Comparison of ENCODE assay signal across 1 cellular context in the genomic region with DNA sequence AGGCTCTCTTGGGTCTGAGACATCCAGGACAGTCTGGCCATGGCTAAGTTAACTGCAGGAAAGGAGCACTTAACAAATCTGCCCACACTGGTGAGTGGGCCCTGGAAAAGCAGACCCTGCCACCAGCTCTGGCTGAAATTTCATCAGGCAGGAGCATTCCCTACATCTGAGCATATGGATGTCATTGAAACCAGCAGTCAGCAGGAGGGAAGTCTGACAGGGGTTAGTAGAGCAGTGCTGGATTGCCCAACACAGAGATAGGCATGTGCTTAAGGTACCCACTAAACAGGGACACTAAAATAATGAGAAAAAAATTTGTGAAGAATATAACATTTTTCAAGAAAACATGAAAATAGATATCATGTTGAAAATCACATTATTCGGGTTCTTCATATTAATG.
TF ChIP-seq lines count a peak whose summit lies in the region.

No MANE protein-coding gene starts in this region.

TF ChIP-seq in SK-N-SH, 30 proteins besides CTCF, POLR2A, EP300 and RAD21 (continued from another document):
- TF ChIP-seq, protein P1, sequence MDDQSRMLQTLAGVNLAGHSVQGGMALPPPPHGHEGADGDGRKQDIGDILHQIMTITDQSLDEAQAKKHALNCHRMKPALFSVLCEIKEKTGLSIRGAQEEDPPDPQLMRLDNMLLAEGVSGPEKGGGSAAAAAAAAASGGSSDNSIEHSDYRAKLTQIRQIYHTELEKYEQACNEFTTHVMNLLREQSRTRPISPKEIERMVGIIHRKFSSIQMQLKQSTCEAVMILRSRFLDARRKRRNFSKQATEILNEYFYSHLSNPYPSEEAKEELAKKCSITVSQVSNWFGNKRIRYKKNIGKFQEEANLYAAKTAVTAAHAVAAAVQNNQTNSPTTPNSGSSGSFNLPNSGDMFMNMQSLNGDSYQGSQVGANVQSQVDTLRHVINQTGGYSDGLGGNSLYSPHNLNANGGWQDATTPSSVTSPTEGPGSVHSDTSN (IDR thresholded peaks at IDR 0.05) = no peak
- TF ChIP-seq, protein P2, sequence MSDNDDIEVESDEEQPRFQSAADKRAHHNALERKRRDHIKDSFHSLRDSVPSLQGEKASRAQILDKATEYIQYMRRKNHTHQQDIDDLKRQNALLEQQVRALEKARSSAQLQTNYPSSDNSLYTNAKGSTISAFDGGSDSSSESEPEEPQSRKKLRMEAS (IDR thresholded peaks at IDR 0.05; ENCODE audit: low read depth) = no peak
- TF ChIP-seq CHD2 (IDR thresholded peaks at IDR 0.05; ENCODE audit: low read length, partially characterized antibody) (no peak), EZH2phosphoT487 (IDR thresholded peaks at IDR 0.05; ENCODE audit: borderline replicate concordance, low read depth) (no peak), JUND (IDR thresholded peaks at IDR 0.05) (no peak), NRF1 (IDR thresholded peaks at IDR 0.05; ENCODE audit: low read depth, low read length) (no peak), YY1 (IDR thresholded peaks at IDR 0.05; ENCODE audit: low read depth) (no peak), MEF2A (IDR thresholded peaks at IDR 0.05; ENCODE audit: borderline replicate concordance, low read depth) (no peak)
- TF ChIP-seq, protein P3, sequence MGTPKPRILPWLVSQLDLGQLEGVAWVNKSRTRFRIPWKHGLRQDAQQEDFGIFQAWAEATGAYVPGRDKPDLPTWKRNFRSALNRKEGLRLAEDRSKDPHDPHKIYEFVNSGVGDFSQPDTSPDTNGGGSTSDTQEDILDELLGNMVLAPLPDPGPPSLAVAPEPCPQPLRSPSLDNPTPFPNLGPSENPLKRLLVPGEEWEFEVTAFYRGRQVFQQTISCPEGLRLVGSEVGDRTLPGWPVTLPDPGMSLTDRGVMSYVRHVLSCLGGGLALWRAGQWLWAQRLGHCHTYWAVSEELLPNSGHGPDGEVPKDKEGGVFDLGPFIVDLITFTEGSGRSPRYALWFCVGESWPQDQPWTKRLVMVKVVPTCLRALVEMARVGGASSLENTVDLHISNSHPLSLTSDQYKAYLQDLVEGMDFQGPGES (IDR thresholded peaks at IDR 0.05; ENCODE audit: low read depth, low read length) = no peak
